In genomic region chr5:23352437-23352836, GRCh38 we compare ENCODE assay signal across 10 cellular contexts.
A peak's percentile ranks its signal among the peaks of the same experiment; 100 is the strongest.
DNase-seq lines count a peak whose midpoint lies in the region; ATAC-seq, FAIRE-seq and TF ChIP-seq lines count a peak whose summit lies in the region.
"Had no signal": no experiment of that assay in that cellular context is flagged by ENCODE, and none has a peak within 500 bp of the region (broad histone marks: within the 10 kb centered on the region; RNA-seq: fewer than 3 reads in every experiment).

No MANE protein-coding gene starts in this region.

- no peak overlapping the region for H3K27ac Mint-ChIP-seq in neural crest cell (ENCODE audit: unreplicated experiment)

- H3K9me3 ChIP-seq in K562 (replicated peaks; ENCODE audit: control insufficient read depth, insufficient read depth, low read depth, low read length): no peaks in the 10 kb centered on the region
- H3K9me3 ChIP-seq: neutrophil had no signal

- H3K36me3 Mint-ChIP-seq in neural crest cell (ENCODE audit: low read depth): no peaks in the 10 kb centered on the region

- no peak overlapping the region for H3K27ac ChIP-seq in K562 (ENCODE audit: extremely low read depth, low read depth, low read length)
- H3K27ac ChIP-seq: neutrophil had no signal

- BruUV-seq in K562 (replicated peaks; lab: Mats Ljungman, UMichigan): no TSS peak

- no peaks in the 10 kb centered on the region for H3K79me2 ChIP-seq in K562 (ENCODE audit: control insufficient read depth, insufficient read depth, low read length)

- H4K20me1 ChIP-seq in K562 (replicated peaks; ENCODE audit: control insufficient read depth, insufficient read depth, low read length): no peaks in the 10 kb centered on the region

- ATAC-seq in K562: no peak
- ATAC-seq in HG02852 (IDR thresholded peaks at IDR 0.05; ENCODE audit: unreplicated experiment): no peak
- ATAC-seq in HG03175 (IDR thresholded peaks at IDR 0.05; ENCODE audit: unreplicated experiment): no peak

- TF ChIP-seq RAD21 in K562 (CRISPR knock-in tag; conservative IDR thresholded peaks at IDR 0.05 in 1 of 2, IDR thresholded peaks at IDR 0.05 in 1 of 2): peak; percentile 74 to 83

- no peak for TF ChIP-seq EP300 in K562 (IDR thresholded peaks at IDR 0.05; ENCODE audit: low read length)

- peak; percentile 32 for DNase-seq in NCI-H1105 treated with DMSO at 0.1 percent for 48 hours (lab: John Stamatoyannopoulos, UW)
- no peak for DNase-seq in NCI-H1105 (lab: John Stamatoyannopoulos, UW)
- peak; percentile 15 for DNase-seq in NCI-H460 (ENCODE audit: extremely low read depth, low read depth)
- peak in 1 of 4 experiments; percentile 9 for DNase-seq in K562 (ENCODE audit: extremely low read depth in 1 of 4, low spot score in 3 of 4)
- no peak for DNase-seq in neural crest cell (ENCODE audit: low read depth, low spot score)
- no peak for DNase-seq in activated CD4-positive, alpha-beta T cell treated with anti-CD3 and anti-CD28 coated beads for 4 hours
- DNase-seq: stimulated activated CD4-positive, alpha-beta T cell treated with anti-CD3 and anti-CD28 coated beads, Interleukin-4, amount 100 ng/mL, for 1 hour had no signal

- CTCF ChIA-PET in K562 (lab: Yijun Ruan, JAX; ENCODE audit: low intra/inter-chr PET ratio): interaction anchor here (0.7 kb wide), 1 partner anchor 21 kb away, joined by 5 read pairs; no protein-coding TSS in a partner anchor

- no peak overlapping the region for H3K4me3 ChIP-seq in K562

- in situ Hi-C loops in K562 (cut with MboI): no loop called here

- H3K9me1 ChIP-seq in K562 (ENCODE audit: control insufficient read depth, insufficient read depth, low read length): no peaks in the 10 kb centered on the region

- no peaks in the 10 kb centered on the region for H3K36me3 ChIP-seq in K562 (ENCODE audit: control insufficient read depth, insufficient read depth, low read length)
- H3K36me3 ChIP-seq: neutrophil had no signal

- no peak for FAIRE-seq in K562 (lab: Jason Lieb, UNC)

- WGBS in K562 (ENCODE audit: insufficient coverage, low coverage, missing lambda C conversion rate): 0% methylated on average over 8 of the region's 8 CpGs

- no peak overlapping the region for H3K9ac ChIP-seq in K562 (ENCODE audit: insufficient read depth in 1 of 2, low read depth in 2 of 2, low read length in 2 of 2)

- TF ChIP-seq CTCF in K562 (IDR thresholded peaks at IDR 0.05 in 2 of 3, conservative IDR thresholded peaks at IDR 0.05 in 1 of 3; ENCODE audit: insufficient read depth in 2 of 3, low read depth in 1 of 3, low read length in 3 of 3) (no peak; a peak in 1 of 6 replicates), neural crest cell (conservative IDR thresholded peaks at IDR 0.05) (peak; percentile 32)

- no peak overlapping the region for H3K4me3 Mint-ChIP-seq in neural crest cell

- H3K27me3 ChIP-seq in K562 (ENCODE audit: control insufficient read depth in 2 of 2, insufficient read depth in 2 of 2, low read length in 2 of 2): no peaks in the 10 kb centered on the region
- H3K27me3 ChIP-seq: neutrophil had no signal

- TF ChIP-seq POLR2A in K562 (conservative IDR thresholded peaks at IDR 0.05): no peak

- no peaks in the 10 kb centered on the region for H3K4me1 Mint-ChIP-seq in neural crest cell

- H3K4me2 ChIP-seq in K562 (ENCODE audit: insufficient read depth, low read length): no peak overlapping the region

- H3K4me1 ChIP-seq in K562 (replicated peaks in 1 of 2; ENCODE audit: control insufficient read depth in 2 of 2, insufficient read depth in 2 of 2, low read length in 2 of 2): no peaks in the 10 kb centered on the region

- H3K9me3 Mint-ChIP-seq in neural crest cell: no peaks in the 10 kb centered on the region

- intact Hi-C loops in K562 (cut with micrococcal nuclease): no loop called here

- H2AFZ ChIP-seq in K562 (ENCODE audit: low read depth, low read length): no peak overlapping the region

- H3K27me3 Mint-ChIP-seq in neural crest cell (ENCODE audit: low read depth): no peaks in the 10 kb centered on the region

- POLR2A ChIA-PET in K562 (lab: Yijun Ruan, JAX): no interaction called here

TF ChIP-seq in K562, 482 proteins besides CTCF, POLR2A, EP300 and RAD21 (continues in another document):
- TF ChIP-seq NR2C2 (CRISPR knock-in tag; IDR thresholded peaks at IDR 0.05) (no peak), NR2C2 (tag; IDR thresholded peaks at IDR 0.05) (peak; percentile 41; the same call in 1 of the 2 replicates), ZNF707 (CRISPR knock-in tag; conservative IDR thresholded peaks at IDR 0.05) (no peak), ESRRA (IDR thresholded peaks at IDR 0.05; ENCODE audit: borderline replicate concordance, low read depth) (no peak), ZBTB34 (CRISPR knock-in tag; IDR thresholded peaks at IDR 0.05) (no peak), NFIC (IDR thresholded peaks at IDR 0.05) (no peak), SMAD4 (CRISPR knock-in tag; conservative IDR thresholded peaks at IDR 0.05) (no peak), KDM2B (CRISPR knock-in tag; IDR thresholded peaks at IDR 0.05) (no peak), DEAF1 (CRISPR knock-in tag; IDR thresholded peaks at IDR 0.05) (peak; percentile 38), ATF1 (CRISPR knock-in tag; IDR thresholded peaks at IDR 0.05) (no peak), ATF1 (tag; IDR thresholded peaks at IDR 0.05) (0 out of 2 replicates have a peak, but pooled peaks have one; percentile 12), CEBPG (CRISPR knock-in tag; IDR thresholded peaks at IDR 0.05) (peak; percentile 40; the same call in 1 of the 2 replicates), CEBPG (tag; conservative IDR thresholded peaks at IDR 0.05 in 1 of 2, IDR thresholded peaks at IDR 0.05 in 1 of 2) (peak; percentile 43 to 54; a peak in 2 of 4 replicates), L3MBTL2 (IDR thresholded peaks at IDR 0.05) (no peak), ZSCAN32 (CRISPR knock-in tag; IDR thresholded peaks at IDR 0.05) (peak; percentile 75), UBTF (IDR thresholded peaks at IDR 0.05; ENCODE audit: borderline replicate concordance in 1 of 2, low read depth in 2 of 2, low read length in 2 of 2) (no peak)

Comparison
In these comparisons a context has a peak if more than half of its experiments do, and no peak if none do; other contexts are left out.
1. DNase-seq: peak in NCI-H1105 treated with DMSO at 0.1 percent for 48 hours (single experiment) and NCI-H460 (single experiment); none in NCI-H1105 (single experiment), neural crest cell (single experiment) and activated CD4-positive, alpha-beta T cell treated with anti-CD3 and anti-CD28 coated beads for 4 hours (0 of 2).